In the genomic region with DNA sequence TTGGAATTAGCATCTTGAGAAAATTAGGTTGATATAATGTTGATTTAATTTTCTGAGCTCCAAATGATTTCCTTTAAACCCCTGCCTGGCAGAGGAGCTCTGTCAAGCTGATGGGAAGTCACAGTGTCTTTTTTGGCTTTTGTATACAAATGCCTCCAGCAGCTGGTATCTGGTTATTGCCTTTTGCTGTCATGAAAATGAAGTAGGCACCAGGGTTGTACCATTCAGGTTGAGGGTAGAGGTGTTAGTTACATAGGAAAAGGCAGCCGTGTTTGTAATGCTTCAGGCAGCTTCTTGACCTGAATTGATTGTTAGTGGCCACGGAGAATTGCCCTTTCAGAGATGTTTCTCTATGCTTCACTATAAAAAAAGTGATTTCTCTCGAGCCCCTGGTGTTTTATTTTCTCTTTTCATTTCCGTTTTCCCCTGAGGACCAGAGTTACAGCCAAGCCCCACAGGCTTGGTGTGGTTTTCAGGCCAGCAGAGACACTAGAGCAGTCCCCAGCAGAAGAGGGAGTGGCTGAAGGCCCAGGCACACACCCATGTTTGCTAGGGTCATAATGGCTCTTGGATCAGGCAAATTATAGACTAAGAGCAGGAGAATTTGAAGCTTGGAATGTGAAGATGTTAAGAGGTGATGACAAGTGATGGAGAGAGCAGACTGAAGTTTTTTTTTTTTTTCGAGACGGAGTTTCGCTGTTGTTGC, we compare ENCODE assay signal across 19 cellular contexts. TPM values are rescaled to one million over a fixed set of nuclear protein-coding genes. Genes with fewer than 3 reads are reported as not detected.
DNase-seq lines count a peak whose midpoint lies in the region; ATAC-seq and TF ChIP-seq lines count a peak whose summit lies in the region.
"Had no signal": no experiment of that assay in that cellular context is flagged by ENCODE, and none has a peak within 500 bp of the region (broad histone marks: within the 10 kb centered on the region; RNA-seq: fewer than 3 reads in every experiment).

No MANE protein-coding gene starts in this region.

- POLR2A ChIA-PET in PC-3 (lab: Charles Lee; ENCODE audit: unreplicated experiment): interaction anchor here (0.6 kb wide), 1 partner anchor 134 kb away, joined by 3 read pairs; no protein-coding TSS in a partner anchor

- no peaks in the 10 kb centered on the region for H3K9me3 Mint-ChIP-seq in stimulated activated naive CD8-positive, alpha-beta T cell treated with anti-CD3 and anti-CD28 coated beads, Interleukin-15, Interleukin-2, amounts not matched to agents 100 ng/mL and 50 ng/mL, for 24 hours
- H3K9me3 Mint-ChIP-seq: naive thymus-derived CD4-positive, alpha-beta T cell had no signal

- H3K9me2 ChIP-seq in PC-3 (replicated peaks; ENCODE audit: low read length): no peaks in the 10 kb centered on the region

- no peaks in the 10 kb centered on the region for H3F3A ChIP-seq in PC-3 (ENCODE audit: low read length, unreplicated experiment)

- H3K36me3 ChIP-seq in PC-3 (ENCODE audit: low read depth, low read length) (peaks cover 39% of the 10 kb centered on the region), left lung (peaks cover 0 to 88% of the 10 kb centered on the region in 2 donors), upper lobe of right lung (peaks cover 86% of the 10 kb centered on the region)

- ATAC-seq in stimulated activated naive CD8-positive, alpha-beta T cell treated with anti-CD3 and anti-CD28 coated beads, Interleukin-15, Interleukin-2, amounts not matched to agents 100 U/mL and 50 U/mL, for 24 hours: no peak
- ATAC-seq in PC-3: peak; percentile 39; the same call in 1 of the 2 replicates
- peak; percentile 93 for ATAC-seq in left lung
- ATAC-seq in upper lobe of right lung: peak; percentile 90
- no peak for ATAC-seq in Right ventricle myocardium inferior
- ATAC-seq: activated CD8-positive, alpha-beta memory T cell treated with anti-CD3 and anti-CD28 coated beads, Interleukin-2, amount 10 ng/mL, durations not matched to agents 7 days and 5 days; body of pancreas; naive thymus-derived CD4-positive, alpha-beta T cell had no signal

- CTCF ChIA-PET in PC-3 (lab: Charles Lee): no interaction called here

- H3K4me1 ChIP-seq in PC-3 (ENCODE audit: insufficient read depth, low read length) (peaks cover 21% of the 10 kb centered on the region), left lung (no peaks in the 10 kb centered on the region), upper lobe of right lung (no peaks in the 10 kb centered on the region)
- H3K4me1 ChIP-seq: body of pancreas had no signal

- no peak overlapping the region for H2AFZ ChIP-seq in PC-3 (ENCODE audit: low read length)

- H3K27ac ChIP-seq in PC-3 (ENCODE audit: low read length) (no peak overlapping the region), left lung (peak overlapping the region in 1 of 2 donors; percentile 13), upper lobe of right lung (peak overlapping the region; percentile 27)
- H3K27ac ChIP-seq: body of pancreas, HL-60 had no signal

- H3K27me3 Mint-ChIP-seq in stimulated activated naive CD8-positive, alpha-beta T cell treated with anti-CD3 and anti-CD28 coated beads, Interleukin-15, Interleukin-2, amounts not matched to agents 100 ng/mL and 50 ng/mL, for 24 hours: no peaks in the 10 kb centered on the region
- H3K27me3 Mint-ChIP-seq: activated CD8-positive, alpha-beta memory T cell treated with anti-CD3 and anti-CD28 coated beads, Interleukin-2, amount 10 ng/mL, durations not matched to agents 7 days and 5 days; naive thymus-derived CD4-positive, alpha-beta T cell had no signal

- peaks cover 82% of the 10 kb centered on the region for H3K36me3 Mint-ChIP-seq in stimulated activated naive CD8-positive, alpha-beta T cell treated with anti-CD3 and anti-CD28 coated beads, Interleukin-15, Interleukin-2, amounts not matched to agents 100 ng/mL and 50 ng/mL, for 24 hours (ENCODE audit: low read depth)

- H3K4me3 Mint-ChIP-seq in stimulated activated naive CD8-positive, alpha-beta T cell treated with anti-CD3 and anti-CD28 coated beads, Interleukin-15, Interleukin-2, amounts not matched to agents 100 ng/mL and 50 ng/mL, for 24 hours: no peak overlapping the region
- H3K4me3 Mint-ChIP-seq: activated CD8-positive, alpha-beta memory T cell treated with anti-CD3 and anti-CD28 coated beads, Interleukin-2, amount 10 ng/mL, durations not matched to agents 7 days and 5 days; naive thymus-derived CD4-positive, alpha-beta T cell had no signal

- no peak overlapping the region for H3K4me2 ChIP-seq in PC-3 (ENCODE audit: low read length)

- no peak overlapping the region for H3K4me3 ChIP-seq in PC-3 (ENCODE audit: low read length)
- H3K4me3 ChIP-seq in left lung: no peak overlapping the region
- no peak overlapping the region for H3K4me3 ChIP-seq in upper lobe of right lung
- H3K4me3 ChIP-seq: body of pancreas, dorsolateral prefrontal cortex, stomach had no signal

- TF ChIP-seq CTCF in PC-3 (conservative IDR thresholded peaks at IDR 0.05; ENCODE audit: low read depth, low read length): no peak
- TF ChIP-seq CTCF in left lung (IDR thresholded peaks at IDR 0.05): no peak
- no peak for TF ChIP-seq CTCF in upper lobe of right lung (IDR thresholded peaks at IDR 0.05)

- H3K27me3 ChIP-seq in PC-3 (ENCODE audit: low read length) (no peaks in the 10 kb centered on the region), left lung (no peaks in the 10 kb centered on the region), upper lobe of right lung (no peaks in the 10 kb centered on the region)
- H3K27me3 ChIP-seq: body of pancreas, dorsolateral prefrontal cortex, stomach had no signal

- peaks cover 18% of the 10 kb centered on the region for H3K4me1 Mint-ChIP-seq in stimulated activated naive CD8-positive, alpha-beta T cell treated with anti-CD3 and anti-CD28 coated beads, Interleukin-15, Interleukin-2, amounts not matched to agents 100 ng/mL and 50 ng/mL, for 24 hours (ENCODE audit: low read depth)

- H3K9me3 ChIP-seq in PC-3 (ENCODE audit: low read length): no peaks in the 10 kb centered on the region
- no peaks in the 10 kb centered on the region for H3K9me3 ChIP-seq in left lung
- H3K9me3 ChIP-seq in upper lobe of right lung: no peaks in the 10 kb centered on the region
- H3K9me3 ChIP-seq: body of pancreas, stomach had no signal

- no peak for DNase-seq in stimulated activated naive CD8-positive, alpha-beta T cell treated with anti-CD3 and anti-CD28 coated beads, Interleukin-15, Interleukin-2, amounts not matched to agents 100 U/mL and 50 U/mL, for 24 hours
- DNase-seq in PC-3 (no peak), left lung (peak in 1 of 2 donors; percentile 41), upper lobe of right lung (no peak), MV-4-11 (lab: John Stamatoyannopoulos, UW) (no peak), head of caudate nucleus (no peak), Right ventricle myocardium inferior (ENCODE audit: missing footprints) (no peak)
- DNase-seq: activated CD8-positive, alpha-beta memory T cell treated with anti-CD3 and anti-CD28 coated beads, Interleukin-2, amount 10 ng/mL, durations not matched to agents 7 days and 5 days; activated naive CD4-positive, alpha-beta T cell; body of pancreas; Calu3; dorsolateral prefrontal cortex; hippocampal formation; naive thymus-derived CD4-positive, alpha-beta T cell; NCI-H1417 treated with DMSO at 0.1 percent for 48 hours; NCI-H69; stomach had no signal

- intact Hi-C loops in PC-3 (cut with micrococcal nuclease) (no loop called here), left lung (cut with DNase I) (no loop called here), upper lobe of right lung (cut with DNase I) (no loop called here), head of caudate nucleus (cut with DNase I) (no loop called here), Right ventricle myocardium inferior (cut with DNase I) (no loop called here)

- peak overlapping the region; percentile 28 for H3K27ac Mint-ChIP-seq in stimulated activated naive CD8-positive, alpha-beta T cell treated with anti-CD3 and anti-CD28 coated beads, Interleukin-15, Interleukin-2, amounts not matched to agents 100 ng/mL and 50 ng/mL, for 24 hours
- H3K27ac Mint-ChIP-seq: activated CD8-positive, alpha-beta memory T cell treated with anti-CD3 and anti-CD28 coated beads, Interleukin-2, amount 10 ng/mL, durations not matched to agents 7 days and 5 days had no signal

- H4K20me1 ChIP-seq in PC-3 (ENCODE audit: low read length): no peaks in the 10 kb centered on the region

- H3K9ac ChIP-seq in PC-3 (ENCODE audit: low read length): no peak overlapping the region

- H3K79me2 ChIP-seq in PC-3 (ENCODE audit: low read length): no peaks in the 10 kb centered on the region

- BruUV-seq in PC-3 (replicated peaks; lab: Mats Ljungman, UMichigan): no TSS peak

RNA-seq across cellular contexts. Expression of gene CMTR1, which starts 21.6 kb away (rescaled TPM):
- total RNA-seq in PC-3 (2014; rRNA removed): 36.4 and 41.9 TPM in 2 replicates
- total RNA-seq in left lung: 10 to 100 TPM; 36.1 to 36.7 TPM
- total RNA-seq in upper lobe of right lung: 42.2 TPM
- 29.3 TPM for total RNA-seq in Right ventricle myocardium inferior

RNA-seq across cellular contexts. Expression of gene CCDC167, which starts 45.1 kb away (rescaled TPM):
- total RNA-seq in PC-3 (2014; rRNA removed) (54.1 and 56.9 TPM in 2 replicates), left lung (10 to 100 TPM; 18.2 to 21.5 TPM), upper lobe of right lung (12.9 TPM), Right ventricle myocardium inferior (27.1 TPM)

Comparison
In these comparisons a context has a peak if more than half of its experiments do, and no peak if none do; other contexts are left out.
1. ATAC-seq: peak in PC-3 (single experiment), left lung (single experiment) and upper lobe of right lung (single experiment); none in stimulated activated naive CD8-positive, alpha-beta T cell treated with anti-CD3 and anti-CD28 coated beads, Interleukin-15, Interleukin-2, amounts not matched to agents 100 U/mL and 50 U/mL, for 24 hours (single experiment) and Right ventricle myocardium inferior (single experiment).